In genomic region chr1:154878371-154879355, GRCh38 we compare ENCODE assay signal across 8 cellular contexts. TPM values are rescaled to one million over a fixed set of nuclear protein-coding genes. Genes with fewer than 3 reads are reported as not detected.
DNase-seq lines count a peak whose midpoint lies in the region; ATAC-seq lines count a peak whose summit lies in the region.

No MANE protein-coding gene starts in this region.

- intact Hi-C loops in left colon (cut with DNase I, micrococcal nuclease): loop anchor here (5.0 to 10.0 kb wide), 4 partner anchors 114 to 316 kb away; no protein-coding TSS in a partner anchor

- DNase-seq in CMK (ENCODE audit: low read depth) (peak; percentile 62), NCI-H226 (peak; percentile 55), left colon (peak; percentile 66 to 80)
- peak; percentile 53 for DNase-seq in central memory CD4-positive, alpha-beta T cell
- peak; percentile 76 for DNase-seq in stimulated activated CD4-positive, alpha-beta T cell treated with anti-CD3 and anti-CD28 coated beads, Interleukin-4, amount 100 ng/mL, for 1 hour

- ATAC-seq in HG02610 (IDR thresholded peaks at IDR 0.05; ENCODE audit: unreplicated experiment): peak; percentile 53
- peak; percentile 81 to 93 for ATAC-seq in activated CD4-positive, CD25-positive, alpha-beta regulatory T cell treated with anti-CD3 and anti-CD28 coated beads, Interleukin-2, amount 50 U/mL, for 24 hours
- ATAC-seq in left colon: peak; percentile 91
- no peak for ATAC-seq in GM18868 (IDR thresholded peaks at IDR 0.05; ENCODE audit: unreplicated experiment)

RNA-seq across cellular contexts. Expression of gene KCNN3, which starts 8.6 kb away (rescaled TPM):
- 1 to 10 TPM in 1 of 2 donors, under 1 TPM in 1; 0.73 to 3.6 TPM for total RNA-seq in left colon

RNA-seq across cellular contexts. Expression of gene PMVK, which starts 57.9 kb away (rescaled TPM):
- total RNA-seq in left colon: 10 to 100 TPM; 33.4 to 34.0 TPM
